9 cellular contexts compared by ENCODE assay signal in genomic region chr19:3056454-3057016, GRCh38. TPM values are rescaled to one million over a fixed set of nuclear protein-coding genes. Genes with fewer than 3 reads are reported as not detected.
DNase-seq lines count a peak whose midpoint lies in the region; ATAC-seq and TF ChIP-seq lines count a peak whose summit lies in the region.
"Had no signal": no experiment of that assay in that cellular context is flagged by ENCODE, and none has a peak within 500 bp of the region (broad histone marks: within the 10 kb centered on the region; RNA-seq: fewer than 3 reads in every experiment).

No MANE protein-coding gene starts in this region.

- H3K27me3 Mint-ChIP-seq in activated naive CD8-positive, alpha-beta T cell, result no peaks in the 10 kb centered on the region
- no peaks in the 10 kb centered on the region for H3K27me3 Mint-ChIP-seq in activated naive CD8-positive, alpha-beta T cell treated with anti-CD3 and anti-CD28 coated beads for 36 hours
- H3K27me3 Mint-ChIP-seq in CD8-positive, alpha-beta memory T cell, result no peaks in the 10 kb centered on the region

- H3K9me3 Mint-ChIP-seq in activated naive CD8-positive, alpha-beta T cell (ENCODE audit: low read depth), result no peaks in the 10 kb centered on the region
- H3K9me3 Mint-ChIP-seq in activated naive CD8-positive, alpha-beta T cell treated with anti-CD3 and anti-CD28 coated beads for 36 hours, result no peaks in the 10 kb centered on the region
- H3K9me3 Mint-ChIP-seq in CD8-positive, alpha-beta memory T cell, result peaks cover 0 to 2% (median 0%) of the 10 kb centered on the region in 5 donors

- H3K27ac ChIP-seq in adrenal gland (peak overlapping the region in 4 of 5 donors; percentile 82 to 97 (median 94)), lower lobe of right lung (peak overlapping the region; percentile 68), urinary bladder (ENCODE audit: low read depth) (peak overlapping the region; percentile 57)
- no peak overlapping the region for H3K27ac ChIP-seq in CD8-positive, alpha-beta memory T cell (ENCODE audit: low read depth, low read length)

- peaks cover 59% of the 10 kb centered on the region for H3K4me1 Mint-ChIP-seq in activated naive CD8-positive, alpha-beta T cell (ENCODE audit: low read depth)
- H3K4me1 Mint-ChIP-seq in activated naive CD8-positive, alpha-beta T cell treated with anti-CD3 and anti-CD28 coated beads for 36 hours, result peaks cover 39% of the 10 kb centered on the region
- H3K4me1 Mint-ChIP-seq in CD8-positive, alpha-beta memory T cell, result peaks cover 37 to 59% (median 37%) of the 10 kb centered on the region in 3 donors

- ATAC-seq in lower lobe of right lung, result no peak
- no peak for ATAC-seq in HG02759 (IDR thresholded peaks at IDR 0.05; ENCODE audit: unreplicated experiment)

- intact Hi-C loops in adrenal gland (cut with DNase I), result no loop called here
- intact Hi-C loops in lower lobe of right lung (cut with DNase I), result no loop called here

- POLR2A ChIA-PET in CD8-positive, alpha-beta memory T cell (lab: Charles Lee), result interaction anchor here (0.6 to 7.1 kb wide), 3 partner anchors 8 to 20 kb away, joined by 3 to 86 read pairs (median 3); no protein-coding TSS in a partner anchor

- DNase-seq in activated naive CD8-positive, alpha-beta T cell treated with anti-CD3 and anti-CD28 coated beads for 36 hours, result no peak
- DNase-seq in adrenal gland (no peak), lower lobe of right lung (no peak), DMS114 treated with DMSO at 0.1 percent for 48 hours (lab: John Stamatoyannopoulos, UW; ENCODE audit: unreplicated experiment) (no peak)
- DNase-seq in CD8-positive, alpha-beta memory T cell, result no peak
- DNase-seq: stimulated activated CD4-positive, alpha-beta T cell treated with anti-CD3 and anti-CD28 coated beads, Interleukin-15, amount 100 ng/mL, for 24 hours had no signal

- no peak for TF ChIP-seq CTCF in adrenal gland (IDR thresholded peaks at IDR 0.05)
- TF ChIP-seq CTCF in lower lobe of right lung (IDR thresholded peaks at IDR 0.05), result no peak

- H3K4me1 ChIP-seq in adrenal gland (replicated peaks in 1 of 2), result peaks cover 43 to 63% of the 10 kb centered on the region in 2 donors
- peaks cover 62% of the 10 kb centered on the region for H3K4me1 ChIP-seq in lower lobe of right lung
- H3K4me1 ChIP-seq in urinary bladder (ENCODE audit: insufficient read depth), result no peaks in the 10 kb centered on the region
- peaks cover 70% of the 10 kb centered on the region for H3K4me1 ChIP-seq in CD8-positive, alpha-beta memory T cell (ENCODE audit: insufficient read depth, low read length)

- CTCF ChIA-PET in CD8-positive, alpha-beta memory T cell (lab: Charles Lee), result interaction anchor here (0.6 to 2.7 kb wide), 2 partner anchors 21 to 94 kb away, joined by 3 to 8 read pairs; no protein-coding TSS in a partner anchor

- H3K36me3 Mint-ChIP-seq in activated naive CD8-positive, alpha-beta T cell, result peaks cover 4% of the 10 kb centered on the region
- H3K36me3 Mint-ChIP-seq in activated naive CD8-positive, alpha-beta T cell treated with anti-CD3 and anti-CD28 coated beads for 36 hours, result peaks cover 30% of the 10 kb centered on the region
- H3K36me3 Mint-ChIP-seq in CD8-positive, alpha-beta memory T cell, result peaks cover 0 to 74% (median 13%) of the 10 kb centered on the region in 3 donors

- WGBS in adrenal gland, 4 donors, result 39 to 62% (median 49%) methylated on average over 8 to 10 of the region's 10 CpGs
- WGBS in urinary bladder, result 55% methylated on average over 10 of the region's 10 CpGs

- peak overlapping the region; percentile 58 for H3K27ac Mint-ChIP-seq in activated naive CD8-positive, alpha-beta T cell
- H3K27ac Mint-ChIP-seq in activated naive CD8-positive, alpha-beta T cell treated with anti-CD3 and anti-CD28 coated beads for 36 hours, result no peak overlapping the region
- peak overlapping the region in 3 of 8 donors; percentile 11 to 70 (median 47) for H3K27ac Mint-ChIP-seq in CD8-positive, alpha-beta memory T cell

- no peaks in the 10 kb centered on the region for H3K27me3 ChIP-seq in adrenal gland
- no peaks in the 10 kb centered on the region for H3K27me3 ChIP-seq in lower lobe of right lung (ENCODE audit: low read depth)
- H3K27me3 ChIP-seq in CD8-positive, alpha-beta memory T cell (ENCODE audit: insufficient read depth, low read length, poor library complexity, severe bottlenecking), result no peaks in the 10 kb centered on the region

- H3K4me3 ChIP-seq in adrenal gland (peak overlapping the region in 1 of 4 donors; percentile 9), lower lobe of right lung (no peak overlapping the region), urinary bladder (ENCODE audit: low read depth, low read length) (no peak overlapping the region)
- H3K4me3 ChIP-seq in CD8-positive, alpha-beta memory T cell (ENCODE audit: low read length), result no peak overlapping the region

- no peaks in the 10 kb centered on the region for H3K9me3 ChIP-seq in adrenal gland (replicated peaks in 1 of 3)
- no peaks in the 10 kb centered on the region for H3K9me3 ChIP-seq in lower lobe of right lung
- no peaks in the 10 kb centered on the region for H3K9me3 ChIP-seq in CD8-positive, alpha-beta memory T cell (ENCODE audit: low read length)

- H3K36me3 ChIP-seq in adrenal gland (replicated peaks in 1 of 2) (peaks cover 0 to 59% of the 10 kb centered on the region in 2 donors), lower lobe of right lung (peaks cover 78% of the 10 kb centered on the region), urinary bladder (ENCODE audit: insufficient read depth) (peaks cover 6% of the 10 kb centered on the region)
- H3K36me3 ChIP-seq in CD8-positive, alpha-beta memory T cell (ENCODE audit: insufficient read depth, low read length), result peaks cover 61% of the 10 kb centered on the region

- no peak overlapping the region for H3K4me3 Mint-ChIP-seq in activated naive CD8-positive, alpha-beta T cell
- H3K4me3 Mint-ChIP-seq in activated naive CD8-positive, alpha-beta T cell treated with anti-CD3 and anti-CD28 coated beads for 36 hours, result no peak overlapping the region
- peak overlapping the region in 3 of 7 donors; percentile 12 to 54 (median 42) for H3K4me3 Mint-ChIP-seq in CD8-positive, alpha-beta memory T cell

- TF ChIP-seq POLR2A in adrenal gland (IDR thresholded peaks at IDR 0.05), result no peak

RNA-seq across cellular contexts. Expression of gene TLE5, which starts 5.8 kb away (rescaled TPM):
- total RNA-seq in activated naive CD8-positive, alpha-beta T cell treated with anti-CD3 and anti-CD28 coated beads for 36 hours, result 100 to 1,000 TPM; 221 to 222 TPM
- 100 to 1,000 TPM; 428 to 968 (median 670) TPM for total RNA-seq in adrenal gland
- polyA plus RNA-seq in adrenal gland, result 1,000 to 10,000 TPM in 2 of 3 donors, 100 to 1,000 TPM in 1; 237 to 2,300 (median 1,557) TPM
- 413 TPM for total RNA-seq in lower lobe of right lung
- 65.0 TPM for total RNA-seq in urinary bladder
- 725 TPM for polyA plus RNA-seq in urinary bladder
- 100 to 1,000 TPM; 335 to 352 TPM for total RNA-seq in CD8-positive, alpha-beta memory T cell
- 753 TPM for polyA plus RNA-seq in CD8-positive, alpha-beta memory T cell

RNA-seq across cellular contexts. Expression of gene TLE2, which starts 27.5 kb away (rescaled TPM):
- total RNA-seq in activated naive CD8-positive, alpha-beta T cell treated with anti-CD3 and anti-CD28 coated beads for 36 hours, result 1 to 10 TPM; 1.4 to 2.3 TPM
- total RNA-seq in adrenal gland (100 to 1,000 TPM in 1 of 8 donors, 10 to 100 TPM in 7; 28.0 to 104 (median 57.2) TPM), lower lobe of right lung (42.7 TPM), urinary bladder (14.1 TPM)
- polyA plus RNA-seq in adrenal gland (100 to 1,000 TPM in 1 of 3 donors, 10 to 100 TPM in 1, 1 to 10 TPM in 1; 8.4 to 106 (median 70.3) TPM), urinary bladder (69.9 TPM)
- 1 to 10 TPM; 3.8 to 5.3 TPM for total RNA-seq in CD8-positive, alpha-beta memory T cell
- polyA plus RNA-seq in CD8-positive, alpha-beta memory T cell, result 5.0 TPM

RNA-seq across cellular contexts. Expression of gene GNA11, which starts 37.6 kb away (rescaled TPM):
- total RNA-seq in activated naive CD8-positive, alpha-beta T cell treated with anti-CD3 and anti-CD28 coated beads for 36 hours, result 1 to 10 TPM; 4.5 to 4.6 TPM
- total RNA-seq in adrenal gland (10 to 100 TPM; 53.1 to 84.3 (median 64.4) TPM), lower lobe of right lung (60.6 TPM), urinary bladder (32.1 TPM)
- polyA plus RNA-seq in adrenal gland (10 to 100 TPM; 20.6 to 38.3 (median 35.6) TPM), urinary bladder (64.7 TPM)
- 1 to 10 TPM; 5.8 TPM for total RNA-seq in CD8-positive, alpha-beta memory T cell
- 0.10 TPM for polyA plus RNA-seq in CD8-positive, alpha-beta memory T cell
